ENCODE assay signal across 24 cellular contexts in the genomic region with DNA sequence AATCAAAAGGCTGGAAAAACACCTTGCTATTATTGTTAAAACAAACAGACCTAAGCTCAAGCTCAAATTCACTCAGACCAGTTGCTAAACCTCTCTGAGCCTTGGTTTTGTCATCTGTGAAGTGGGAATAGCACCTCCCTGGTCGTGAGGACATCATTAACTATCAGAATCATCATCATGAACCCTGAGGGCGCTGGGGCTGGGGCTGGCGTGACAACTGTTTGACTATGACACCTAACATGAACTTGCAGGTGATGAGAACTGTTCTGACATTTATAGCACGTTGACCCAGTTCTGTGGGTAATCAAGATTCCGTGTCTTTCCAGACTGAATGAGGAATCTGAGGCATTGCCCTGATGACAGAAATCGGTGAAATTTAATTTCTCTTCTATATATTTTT.
DNase-seq lines count a peak whose midpoint lies in the region; ATAC-seq and TF ChIP-seq lines count a peak whose summit lies in the region.
"Had no signal": no experiment of that assay in that cellular context is flagged by ENCODE, and none has a peak within 500 bp of the region (broad histone marks: within the 10 kb centered on the region; RNA-seq: fewer than 3 reads in every experiment).

No MANE protein-coding gene starts in this region.

- no peak for TF ChIP-seq EP300 in transverse colon (IDR thresholded peaks at IDR 0.05; ENCODE audit: low read depth)

- H3K9me3 ChIP-seq in transverse colon: no peaks in the 10 kb centered on the region
- H3K9me3 ChIP-seq: Caco-2, HAP-1 had no signal

- no peaks in the 10 kb centered on the region for H3K36me3 ChIP-seq in transverse colon
- H3K36me3 ChIP-seq: HAP-1 had no signal

- H3K4me3 Mint-ChIP-seq in osteocyte (ENCODE audit: unreplicated experiment): no peak overlapping the region
- H3K4me3 Mint-ChIP-seq in type B pancreatic cell: no peak overlapping the region
- H3K4me3 Mint-ChIP-seq: CD8-positive, alpha-beta T cell; HFFc6 had no signal

- TF ChIP-seq POLR2A in transverse colon (IDR thresholded peaks at IDR 0.05): no peak

- H3K27ac Mint-ChIP-seq in osteocyte (ENCODE audit: unreplicated experiment): no peak overlapping the region
- H3K27ac Mint-ChIP-seq in type B pancreatic cell: no peak overlapping the region
- H3K27ac Mint-ChIP-seq: CD8-positive, alpha-beta T cell; HFFc6 had no signal

- in situ Hi-C loops in transverse colon (cut with MboI; ENCODE audit: low pct_ligation_motif_present in 1 of 4, low pct_unique_long_range_greater_than_20kb in 1 of 4, low sequenced_read_pairs in 3 of 4): no loop called here

- 70 to 72% methylated on average over 5 to 6 of the region's 6 CpGs for WGBS in transverse colon (ENCODE audit: low coverage in 1 of 2), 2 donors

- no peaks in the 10 kb centered on the region for H3K36me3 Mint-ChIP-seq in osteocyte (ENCODE audit: unreplicated experiment)
- H3K36me3 Mint-ChIP-seq in type B pancreatic cell: no peaks in the 10 kb centered on the region
- H3K36me3 Mint-ChIP-seq: CD8-positive, alpha-beta T cell had no signal

- H3K27me3 ChIP-seq in transverse colon: no peaks in the 10 kb centered on the region

- H3K4me1 Mint-ChIP-seq in osteocyte (ENCODE audit: unreplicated experiment): no peaks in the 10 kb centered on the region
- no peaks in the 10 kb centered on the region for H3K4me1 Mint-ChIP-seq in type B pancreatic cell (ENCODE audit: unreplicated experiment)

- intact Hi-C loops in transverse colon (cut with DNase I; ENCODE audit: low total_unique reads): no loop called here

- no peak for ATAC-seq in HG02885 (IDR thresholded peaks at IDR 0.05; ENCODE audit: poor library complexity, unreplicated experiment)
- ATAC-seq: CD8-positive, alpha-beta T cell; Panc1 had no signal

- H3K27me3 Mint-ChIP-seq in osteocyte (ENCODE audit: unreplicated experiment) (peaks cover 46% of the 10 kb centered on the region), type B pancreatic cell (peaks cover 9% of the 10 kb centered on the region)

- TF ChIP-seq CTCF in coronary artery (IDR thresholded peaks at IDR 0.05) (no peak), osteocyte (IDR thresholded peaks at IDR 0.05) (no peak), type B pancreatic cell (conservative IDR thresholded peaks at IDR 0.05) (no peak), transverse colon (IDR thresholded peaks at IDR 0.05) (no peak)

- H3K4me1 ChIP-seq in transverse colon: no peaks in the 10 kb centered on the region
- H3K4me1 ChIP-seq: Caco-2, HAP-1 had no signal

- H3K27ac ChIP-seq in coronary artery (no peak overlapping the region), transverse colon (no peak overlapping the region)
- H3K27ac ChIP-seq: C4-2B, KMS-11, RWPE1 had no signal

- H3K9me3 Mint-ChIP-seq in osteocyte (ENCODE audit: unreplicated experiment): no peaks in the 10 kb centered on the region
- peaks cover 6% of the 10 kb centered on the region for H3K9me3 Mint-ChIP-seq in type B pancreatic cell
- H3K9me3 Mint-ChIP-seq: HFFc6 had no signal

- DNase-seq in activated CD8-positive, alpha-beta memory T cell treated with anti-CD3 and anti-CD28 coated beads, Interleukin-2, amount 50 U/mL, for 48 hours: peak; percentile 26
- DNase-seq in coronary artery (ENCODE audit: low spot score): peak; percentile 41
- DNase-seq in osteocyte (ENCODE audit: extremely low spot score, unreplicated experiment): peak; percentile 62
- DNase-seq in type B pancreatic cell (ENCODE audit: extremely low spot score, unreplicated experiment): peak; percentile 31
- DNase-seq in transverse colon: no peak
- DNase-seq in NCI-H1105 treated with DMSO at 0.1 percent for 48 hours (lab: John Stamatoyannopoulos, UW): no peak
- DNase-seq: Caco-2, GOT3, HFFc6, IMR-90, MM.1S, NCI-H1417, NCI-H1694, NCI-H2081, NCI-H2227 treated with DMSO at 0.1 percent for 48 hours, NCI-H69, SHP77 treated with DMSO at 0.1 percent for 48 hours had no signal

- H3K4me3 ChIP-seq in coronary artery (no peak overlapping the region), transverse colon (no peak overlapping the region)
- H3K4me3 ChIP-seq: HAP-1 had no signal

Comparison
In these comparisons a context has a peak if more than half of its experiments do, and no peak if none do; other contexts are left out.
1. DNase-seq: peak in activated CD8-positive, alpha-beta memory T cell treated with anti-CD3 and anti-CD28 coated beads, Interleukin-2, amount 50 U/mL, for 48 hours (single experiment), coronary artery (single experiment), osteocyte (single experiment) and type B pancreatic cell (single experiment); none in transverse colon (single experiment) and NCI-H1105 treated with DMSO at 0.1 percent for 48 hours (single experiment).